Comparison of ENCODE assay signal across 22 cellular contexts in genomic region chr16:9557266-9557665, GRCh38.
"Had no signal": no experiment of that assay in that cellular context is flagged by ENCODE, and none has a peak within 500 bp of the region (broad histone marks: within the 10 kb centered on the region; RNA-seq: fewer than 3 reads in every experiment).

No MANE protein-coding gene starts in this region.

- H3K4me1 ChIP-seq: gastroesophageal sphincter, sigmoid colon, stomach, transverse colon had no signal

- H3K4me3 ChIP-seq: coronary artery, gastroesophageal sphincter, sigmoid colon, smooth muscle cell, stomach, transverse colon had no signal

- H3K9me3 ChIP-seq: sigmoid colon, transverse colon had no signal

- H3K36me3 ChIP-seq: gastroesophageal sphincter, sigmoid colon, stomach, transverse colon had no signal

- DNase-seq: activated CD4-positive, alpha-beta memory T cell treated with anti-CD3 and anti-CD28 coated beads, Interleukin-2, amount 10 ng/mL, durations not matched to agents 7 days and 5 days; activated CD4-positive, alpha-beta T cell treated with anti-CD3 and anti-CD28 coated beads for 48 hours; activated CD8-positive, alpha-beta memory T cell treated with anti-CD3 and anti-CD28 coated beads, Interleukin-2, amount 10 ng/mL, durations not matched to agents 7 days and 5 days; activated effector memory CD4-positive, alpha-beta T cell treated with anti-CD3 and anti-CD28 coated beads, Interleukin-2, amount 50 U/mL, for 16 hours; activated naive CD4-positive, alpha-beta T cell treated with anti-CD3 and anti-CD28 coated beads, Interleukin-2, amount 10 ng/mL, durations not matched to agents 7 days and 5 days; activated T-cell treated with anti-CD3 and anti-CD28 coated beads for 4 hours; cerebellar nuclear complex; endodermal cell; head of caudate nucleus; hypothalamus; left ventricle myocardium superior; mammary epithelial cell; natural killer cell; retina; sigmoid colon; stimulated activated CD4-positive, alpha-beta T cell treated with anti-CD3 and anti-CD28 coated beads, Interleukin-15, amount 100 ng/mL, for 24 hours; stomach; transverse colon had no signal

- H3K27ac ChIP-seq: coronary artery, gastroesophageal sphincter, sigmoid colon, stomach, transverse colon had no signal

- H3K27me3 ChIP-seq: gastroesophageal sphincter, sigmoid colon, stomach, transverse colon had no signal

- ATAC-seq: activated CD8-positive, alpha-beta memory T cell treated with anti-CD3 and anti-CD28 coated beads, Interleukin-2, amount 10 ng/mL, durations not matched to agents 7 days and 5 days; gastroesophageal sphincter; left ventricle myocardium superior; natural killer cell; stimulated activated memory B cell treated with anti-CD40 and anti-IgM and Interleukin-4, amounts not matched to agents 10 μg/mL and 1 μg/mL and 100 μg/mL, for 72 hours had no signal
